ENCODE assay signal across 19 cellular contexts in genomic region chr1:177010246-177010825, GRCh38.
DNase-seq lines count a peak whose midpoint lies in the region; TF ChIP-seq lines count a peak whose summit lies in the region.
"Had no signal": no experiment of that assay in that cellular context is flagged by ENCODE, and none has a peak within 500 bp of the region (broad histone marks: within the 10 kb centered on the region; RNA-seq: fewer than 3 reads in every experiment).

No MANE protein-coding gene starts in this region.

- H3K9me3 ChIP-seq in BE2C: no peaks in the 10 kb centered on the region
- H3K9me3 ChIP-seq: SJCRH30 had no signal

- in situ Hi-C loops in Caki2 (cut with HindIII; ENCODE audit: low pct_unique_long_range_greater_than_20kb, low sequenced_read_pairs): no loop called here

- no peak for TF ChIP-seq CTCF in BE2C (IDR thresholded peaks at IDR 0.05; ENCODE audit: low read depth, low read length)

- H3K27me3 ChIP-seq in BE2C: no peaks in the 10 kb centered on the region
- H3K27me3 ChIP-seq: SJCRH30 had no signal

- H3K4me3 ChIP-seq in BE2C (ENCODE audit: low read depth, low read length): no peak overlapping the region
- H3K4me3 ChIP-seq: SJCRH30 had no signal

- H3K36me3 ChIP-seq in BE2C: no peaks in the 10 kb centered on the region
- H3K36me3 ChIP-seq: SJCRH30 had no signal

- DNase-seq in DMS79 treated with DMSO at 0.1 percent for 48 hours (lab: John Stamatoyannopoulos, UW) (peak; percentile 9), DMS79 (lab: John Stamatoyannopoulos, UW) (no peak), Caki2 (ENCODE audit: low read depth) (peak; percentile 72), NCI-H524 treated with DMSO at 0.1 percent for 48 hours (lab: John Stamatoyannopoulos, UW) (peak; percentile 52), kidney tubule cell (ENCODE audit: low spot score) (peak; percentile 22), BE2C (no peak), NK-92 (lab: John Stamatoyannopoulos, UW; ENCODE audit: unreplicated experiment) (no peak), cortex of kidney (lab: John Stamatoyannopoulos, UW) (no peak)
- DNase-seq: ACHN, DND-41, H7, Karpas-422, MV-4-11, NCI-H1105 treated with DMSO at 0.1 percent for 48 hours, NCI-H187, NCI-H226, NCI-H510A treated with DMSO at 0.1 percent for 48 hours, SJCRH30, T-cell had no signal

- no peaks in the 10 kb centered on the region for H3K4me1 ChIP-seq in BE2C
- H3K4me1 ChIP-seq: SJCRH30 had no signal

Comparison
In these comparisons a context has a peak if more than half of its experiments do, and no peak if none do; other contexts are left out.
1. DNase-seq: peak in DMS79 treated with DMSO at 0.1 percent for 48 hours (single experiment), Caki2 (single experiment), NCI-H524 treated with DMSO at 0.1 percent for 48 hours (single experiment) and kidney tubule cell (single experiment); none in DMS79 (single experiment), BE2C (single experiment), NK-92 (single experiment) and cortex of kidney (single experiment).